10 cellular contexts compared by ENCODE assay signal in the genomic region with DNA sequence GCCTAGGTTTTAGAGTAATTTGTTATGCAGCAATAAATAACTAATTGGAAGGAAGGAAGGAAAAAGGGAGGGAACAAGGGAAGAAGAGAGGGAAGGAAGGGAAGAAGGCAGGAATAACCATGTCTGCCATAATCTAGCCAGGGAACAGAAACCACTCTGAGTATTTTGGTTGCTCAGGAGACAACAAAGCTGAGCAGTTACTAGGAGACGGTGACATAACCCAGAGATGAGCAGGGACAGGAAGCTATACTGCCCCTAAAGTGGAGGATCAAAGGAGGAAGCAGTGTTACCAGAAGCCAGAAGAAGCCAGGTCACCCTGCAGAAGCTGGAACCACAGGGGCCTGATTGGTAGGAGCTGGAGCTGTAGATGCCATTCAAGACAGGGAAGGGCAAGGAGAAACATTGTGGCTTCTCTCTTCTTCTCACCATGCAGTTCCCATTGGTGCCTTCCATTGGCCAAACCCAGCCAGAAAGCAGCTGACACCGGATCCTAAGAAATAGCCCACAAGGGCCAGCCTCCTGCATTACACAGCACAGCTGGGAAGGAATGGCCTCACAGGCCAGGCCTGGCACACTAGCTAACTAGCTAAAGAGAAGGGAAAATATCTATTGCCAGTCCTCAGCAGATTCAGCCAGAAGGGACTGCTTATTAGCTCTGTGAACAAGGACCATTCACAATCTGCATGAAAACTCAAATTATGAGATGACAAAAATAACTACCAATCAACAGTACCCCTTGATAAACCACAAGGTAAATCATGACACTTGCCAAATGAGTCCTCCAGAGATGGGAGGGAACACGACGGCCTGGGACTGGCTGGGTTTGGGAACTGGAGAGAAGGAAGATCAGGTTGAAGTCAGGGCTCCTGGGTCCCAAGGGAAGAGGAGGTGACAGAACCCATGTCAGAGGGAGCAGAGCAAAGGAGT.
A peak's percentile ranks its signal among the peaks of the same experiment; 100 is the strongest.
DNase-seq lines count a peak whose midpoint lies in the region; ATAC-seq and TF ChIP-seq lines count a peak whose summit lies in the region.
"Had no signal": no experiment of that assay in that cellular context is flagged by ENCODE, and none has a peak within 500 bp of the region (broad histone marks: within the 10 kb centered on the region; RNA-seq: fewer than 3 reads in every experiment).

No MANE protein-coding gene starts in this region.

- no peak for TF ChIP-seq CTCF in OCI-LY3 (IDR thresholded peaks at IDR 0.05; ENCODE audit: low read depth, low read length)
- no peak for TF ChIP-seq CTCF in upper lobe of right lung (IDR thresholded peaks at IDR 0.05)
- TF ChIP-seq CTCF in Calu3 (IDR thresholded peaks at IDR 0.05; ENCODE audit: unreplicated experiment), result no peak

- DNase-seq in stimulated activated naive CD8-positive, alpha-beta T cell treated with anti-CD3 and anti-CD28 coated beads, Interleukin-15, Interleukin-2, amounts not matched to agents 100 U/mL and 50 U/mL, for 24 hours, result no peak
- no peak for DNase-seq in upper lobe of right lung
- DNase-seq in Calu3, result no peak
- DNase-seq in NCI-H146 (lab: John Stamatoyannopoulos, UW), result no peak
- no peak for DNase-seq in activated gamma-delta T cell treated with Interleukin-2 at 50 U/mL for 16 hours
- DNase-seq: NCI-H526 treated with DMSO at 0.1 percent for 48 hours had no signal

- BruUV-seq in Calu3 (replicated peaks; lab: Mats Ljungman, UMichigan), result no TSS peak

- H3K27me3 ChIP-seq in OCI-LY3 (ENCODE audit: low read depth, low read length) (no peaks in the 10 kb centered on the region), upper lobe of right lung (peaks cover 28% of the 10 kb centered on the region)

- H3K9me3 Mint-ChIP-seq in stimulated activated naive CD8-positive, alpha-beta T cell treated with anti-CD3 and anti-CD28 coated beads, Interleukin-15, Interleukin-2, amounts not matched to agents 100 ng/mL and 50 ng/mL, for 24 hours, result peaks cover 8% of the 10 kb centered on the region
- no peaks in the 10 kb centered on the region for H3K9me3 Mint-ChIP-seq in Calu3 (ENCODE audit: low read depth, unreplicated experiment)

- H3K9me3 ChIP-seq in OCI-LY3 (ENCODE audit: insufficient read depth, low read length), result peaks cover 5% of the 10 kb centered on the region; the same call in 1 of the 2 replicates
- no peaks in the 10 kb centered on the region for H3K9me3 ChIP-seq in upper lobe of right lung

- H3K36me3 ChIP-seq in OCI-LY3 (replicated peaks; ENCODE audit: low read depth, low read length), result no peaks in the 10 kb centered on the region
- no peaks in the 10 kb centered on the region for H3K36me3 ChIP-seq in upper lobe of right lung

- peak overlapping the region; percentile 78 for H3K4me2 ChIP-seq in OCI-LY3 (ENCODE audit: low read length)

- H3K4me3 ChIP-seq in OCI-LY3 (ENCODE audit: low read length) (peak overlapping the region; percentile 57), upper lobe of right lung (no peak overlapping the region)

- H3K4me1 Mint-ChIP-seq in stimulated activated naive CD8-positive, alpha-beta T cell treated with anti-CD3 and anti-CD28 coated beads, Interleukin-15, Interleukin-2, amounts not matched to agents 100 ng/mL and 50 ng/mL, for 24 hours (ENCODE audit: low read depth), result peaks cover 19% of the 10 kb centered on the region
- peaks cover 20% of the 10 kb centered on the region for H3K4me1 Mint-ChIP-seq in Calu3 (ENCODE audit: low read depth, unreplicated experiment)

- H2AFZ ChIP-seq in OCI-LY3 (ENCODE audit: low read depth, low read length), result peak overlapping the region; percentile 31; the same call in 1 of the 2 replicates

- intact Hi-C loops in upper lobe of right lung (cut with DNase I) (no loop called here), Calu3 (cut with micrococcal nuclease; ENCODE audit: unreplicated experiment) (no loop called here)

- peak overlapping the region; percentile 61 for H3K9ac ChIP-seq in OCI-LY3 (ENCODE audit: low read length)

- H4K20me1 ChIP-seq in OCI-LY3 (ENCODE audit: insufficient read depth, low read length), result no peaks in the 10 kb centered on the region

- CTCF ChIA-PET in Calu3 (lab: Charles Lee), result interaction anchor here (0.6 kb wide), 1 partner anchor 53 kb away, joined by 3 read pairs; no protein-coding TSS in a partner anchor

- no peaks in the 10 kb centered on the region for H3K79me2 ChIP-seq in OCI-LY3 (ENCODE audit: low read length)

- peaks cover 67% of the 10 kb centered on the region for H3K4me1 ChIP-seq in OCI-LY3 (ENCODE audit: low read length)
- H3K4me1 ChIP-seq in upper lobe of right lung, result no peaks in the 10 kb centered on the region

- H3K27ac Mint-ChIP-seq in stimulated activated naive CD8-positive, alpha-beta T cell treated with anti-CD3 and anti-CD28 coated beads, Interleukin-15, Interleukin-2, amounts not matched to agents 100 ng/mL and 50 ng/mL, for 24 hours, result peak overlapping the region; percentile 76
- no peak overlapping the region for H3K27ac Mint-ChIP-seq in Calu3 (ENCODE audit: unreplicated experiment)

- peaks cover 58% of the 10 kb centered on the region for H3K27me3 Mint-ChIP-seq in stimulated activated naive CD8-positive, alpha-beta T cell treated with anti-CD3 and anti-CD28 coated beads, Interleukin-15, Interleukin-2, amounts not matched to agents 100 ng/mL and 50 ng/mL, for 24 hours
- peaks cover 82% of the 10 kb centered on the region for H3K27me3 Mint-ChIP-seq in Calu3 (ENCODE audit: unreplicated experiment)

- H3K27ac ChIP-seq in OCI-LY3 (ENCODE audit: low read length), result peak overlapping the region; percentile 95
- H3K27ac ChIP-seq in upper lobe of right lung, result no peak overlapping the region

- no peak overlapping the region for H3K4me3 Mint-ChIP-seq in stimulated activated naive CD8-positive, alpha-beta T cell treated with anti-CD3 and anti-CD28 coated beads, Interleukin-15, Interleukin-2, amounts not matched to agents 100 ng/mL and 50 ng/mL, for 24 hours
- H3K4me3 Mint-ChIP-seq in Calu3 (ENCODE audit: low read depth, unreplicated experiment), result no peak overlapping the region

- ATAC-seq in stimulated activated naive CD8-positive, alpha-beta T cell treated with anti-CD3 and anti-CD28 coated beads, Interleukin-15, Interleukin-2, amounts not matched to agents 100 U/mL and 50 U/mL, for 24 hours, result no peak
- peak; percentile 11 for ATAC-seq in HG03039 (IDR thresholded peaks at IDR 0.05; ENCODE audit: unreplicated experiment)
- peak; percentile 10 for ATAC-seq in upper lobe of right lung
- ATAC-seq: left colon had no signal

- no peaks in the 10 kb centered on the region for H3K36me3 Mint-ChIP-seq in stimulated activated naive CD8-positive, alpha-beta T cell treated with anti-CD3 and anti-CD28 coated beads, Interleukin-15, Interleukin-2, amounts not matched to agents 100 ng/mL and 50 ng/mL, for 24 hours (ENCODE audit: low read depth)
- no peaks in the 10 kb centered on the region for H3K36me3 Mint-ChIP-seq in Calu3 (ENCODE audit: insufficient read depth, unreplicated experiment)
